13 cellular contexts compared by ENCODE assay signal in the genomic region with DNA sequence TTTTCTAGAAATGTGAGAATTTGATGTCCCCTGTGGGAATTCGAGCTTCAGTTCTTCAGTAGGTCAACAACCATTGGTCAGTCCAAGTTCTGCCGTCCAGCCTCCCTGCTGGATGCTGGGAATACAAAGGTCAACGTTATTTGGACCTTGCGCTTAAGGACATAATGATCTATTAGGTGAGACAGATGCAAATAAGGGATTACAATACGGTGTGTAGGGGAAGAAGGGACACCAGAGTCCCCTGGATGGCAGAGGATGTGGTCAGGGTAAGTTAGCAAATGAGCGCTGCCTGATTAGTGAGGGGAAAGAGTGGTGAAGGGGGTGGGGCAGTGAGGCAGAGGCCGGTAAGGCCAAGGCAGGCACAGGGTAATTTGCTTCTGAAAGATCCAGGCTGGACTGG. TPM values are rescaled to one million over a fixed set of nuclear protein-coding genes. Genes with fewer than 3 reads are reported as not detected.
A peak's percentile ranks its signal among the peaks of the same experiment; 100 is the strongest.
DNase-seq lines count a peak whose midpoint lies in the region; ATAC-seq, FAIRE-seq and TF ChIP-seq lines count a peak whose summit lies in the region.
"Had no signal": no experiment of that assay in that cellular context is flagged by ENCODE, and none has a peak within 500 bp of the region (broad histone marks: within the 10 kb centered on the region; RNA-seq: fewer than 3 reads in every experiment).

No MANE protein-coding gene starts in this region.

- H3K27ac ChIP-seq in BLaER1 (no peak overlapping the region), Peyer's patch (no peak overlapping the region)
- H3K27ac ChIP-seq: SK-N-MC had no signal

- peaks cover 74% of the 10 kb centered on the region for H3K4me1 Mint-ChIP-seq in glutamatergic neuron (ENCODE audit: low read depth, unreplicated experiment)

- no peaks in the 10 kb centered on the region for H3K27me3 ChIP-seq in BLaER1
- H3K27me3 ChIP-seq in Peyer's patch = no peaks in the 10 kb centered on the region
- H3K27me3 ChIP-seq: sigmoid colon had no signal

- H3K4me3 Mint-ChIP-seq in glutamatergic neuron (ENCODE audit: unreplicated experiment) = peak overlapping the region; percentile 35

- H3K36me3 ChIP-seq in BLaER1 = peaks cover 13% of the 10 kb centered on the region; the same call in 1 of the 2 replicates
- H3K36me3 ChIP-seq in Peyer's patch = no peaks in the 10 kb centered on the region
- H3K36me3 ChIP-seq: sigmoid colon had no signal

- H4K20me1 ChIP-seq in BLaER1 = peaks cover 99% of the 10 kb centered on the region

- no peak overlapping the region for H3K4me3 ChIP-seq in BLaER1
- no peak overlapping the region for H3K4me3 ChIP-seq in Peyer's patch
- H3K4me3 ChIP-seq: sigmoid colon, SK-N-MC had no signal

- ATAC-seq in GM21381 (IDR thresholded peaks at IDR 0.05; ENCODE audit: unreplicated experiment) = no peak
- ATAC-seq in GM18867 (IDR thresholded peaks at IDR 0.05; ENCODE audit: unreplicated experiment) = no peak
- ATAC-seq: left ventricle myocardium superior had no signal

- FAIRE-seq in GM12892 (lab: Jason Lieb, UNC) = peak; percentile 36

- H3K9ac ChIP-seq in BLaER1 = no peak overlapping the region

- no peak for TF ChIP-seq POLR2A in GM12892 (IDR thresholded peaks at IDR 0.05; ENCODE audit: low read depth, low read length)
- no peak for TF ChIP-seq POLR2A in Peyer's patch (IDR thresholded peaks at IDR 0.05)

- peaks cover 90% of the 10 kb centered on the region for H3K4me1 ChIP-seq in BLaER1
- peaks cover 0 to 41% (median 1%) of the 10 kb centered on the region in 4 donors for H3K4me1 ChIP-seq in Peyer's patch

- H3K4me2 ChIP-seq in BLaER1 = peak overlapping the region; percentile 56

- H3K36me3 Mint-ChIP-seq in glutamatergic neuron (ENCODE audit: unreplicated experiment) = no peaks in the 10 kb centered on the region

- H3K27ac Mint-ChIP-seq in glutamatergic neuron (ENCODE audit: unreplicated experiment) = no peak overlapping the region

- H3K27me3 Mint-ChIP-seq in glutamatergic neuron (ENCODE audit: unreplicated experiment) = peaks cover 5% of the 10 kb centered on the region

- DNase-seq in GM12892 (ENCODE audit: insufficient read length) (no peak), Peyer's patch (peak in 2 of 3 donors; percentile 64 to 66), glutamatergic neuron (no peak), NCI-H2227 (lab: John Stamatoyannopoulos, UW; ENCODE audit: unreplicated experiment) (no peak), ureter (ENCODE audit: low spot score) (no peak)
- DNase-seq: erythroblast, GF-D8, left ventricle myocardium superior, sigmoid colon had no signal

- H3K9me3 ChIP-seq in BLaER1 (no peaks in the 10 kb centered on the region), Peyer's patch (no peaks in the 10 kb centered on the region)
- H3K9me3 ChIP-seq: sigmoid colon had no signal

- TF ChIP-seq CTCF in Peyer's patch (IDR thresholded peaks at IDR 0.05) (no peak), glutamatergic neuron (IDR thresholded peaks at IDR 0.05; ENCODE audit: partially characterized antibody, unreplicated experiment) (no peak)

- peaks cover 6% of the 10 kb centered on the region for H3K9me3 Mint-ChIP-seq in glutamatergic neuron (ENCODE audit: unreplicated experiment)

RNA-seq across cellular contexts. Expression of gene CCNY, which starts 16.2 kb away (rescaled TPM):
- polyA plus RNA-seq in GM12892 (2012; ENCODE audit: missing spikeins) = 19.3 TPM
- total RNA-seq in Peyer's patch (10 to 100 TPM; 21.7 to 27.7 (median 24.8) TPM), glutamatergic neuron (ENCODE audit: unreplicated experiment) (219 TPM), ureter (61.5 TPM)

Comparison
In these comparisons a context has a peak if more than half of its experiments do, and no peak if none do; other contexts are left out.
1. DNase-seq: peak in Peyer's patch (2 of 3); none in GM12892 (single experiment), glutamatergic neuron (single experiment), NCI-H2227 (single experiment) and ureter (single experiment).